1 cellular context compared by ENCODE assay signal in genomic region chr11:94186342-94187203, GRCh38.
TF ChIP-seq lines count a peak whose summit lies in the region.

No MANE protein-coding gene starts in this region.

TF ChIP-seq in H1, 55 proteins besides CTCF, POLR2A, EP300 and RAD21:
- TF ChIP-seq MAX (IDR thresholded peaks at IDR 0.05) (no peak), NANOG (IDR thresholded peaks at IDR 0.05; ENCODE audit: insufficient read depth, low read depth, low read length, poor library complexity, severe bottlenecking) (no peak), BRCA1 (IDR thresholded peaks at IDR 0.05; ENCODE audit: low read depth, low read length) (no peak), TAF7 (optimal IDR thresholded peaks at IDR 0.05; ENCODE audit: borderline replicate concordance, low read depth, low read length) (no peak), POLR2AphosphoS5 (IDR thresholded peaks at IDR 0.05; ENCODE audit: low read depth, low read length) (peak; percentile 75; the same call in 1 of the 2 replicates), ZNF274 (IDR thresholded peaks at IDR 0.05; ENCODE audit: borderline replicate concordance, extremely low read depth, low read length) (no peak)
